In the genomic region with DNA sequence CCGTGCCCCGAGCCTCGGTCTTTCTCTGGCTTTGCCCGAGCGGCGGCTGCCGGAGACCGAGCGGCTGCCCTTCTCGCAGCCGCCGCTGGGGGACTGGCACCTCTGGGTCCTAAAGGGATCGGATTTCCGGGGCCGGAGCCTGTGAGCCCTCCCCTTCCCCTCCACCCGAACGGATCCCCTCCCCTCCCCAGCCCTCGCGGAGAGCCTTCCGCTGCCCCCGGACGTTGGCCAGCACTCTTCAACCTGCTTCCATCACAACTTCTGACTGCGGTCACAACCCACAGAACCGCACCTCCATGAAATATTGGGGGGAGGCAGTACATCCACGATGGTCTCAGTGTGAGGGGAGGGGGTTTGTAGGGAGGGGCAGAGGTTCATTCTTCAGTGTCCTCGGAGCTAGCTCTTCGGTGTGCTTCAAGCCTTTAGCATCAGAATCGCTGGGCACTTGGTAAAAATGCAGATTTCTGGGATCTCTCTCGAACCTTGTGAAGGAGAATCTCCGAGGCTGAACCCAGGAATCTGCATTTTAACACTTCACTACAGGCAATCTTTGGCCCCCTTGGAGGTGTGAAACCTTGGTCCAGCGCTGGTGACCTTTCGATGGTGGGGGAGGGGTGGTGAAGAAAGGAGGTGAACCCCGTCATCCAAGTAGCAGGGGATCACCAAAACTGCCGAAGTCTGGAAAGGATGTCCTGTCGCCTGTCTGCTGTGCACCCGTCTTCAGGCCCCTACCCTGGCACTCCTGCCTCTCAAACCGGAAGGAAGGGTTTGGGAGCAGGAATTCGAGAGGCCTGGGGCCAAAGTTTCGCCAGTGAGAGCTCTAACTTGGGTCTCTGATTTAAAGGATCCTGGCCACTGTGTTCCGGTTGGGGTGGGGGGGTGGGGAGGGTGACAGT, we compare ENCODE assay signal across 8 cellular contexts. TPM values are rescaled to one million over a fixed set of nuclear protein-coding genes. Genes with fewer than 3 reads are reported as not detected.
DNase-seq lines count a peak whose midpoint lies in the region; ATAC-seq lines count a peak whose summit lies in the region.

No MANE protein-coding gene starts in this region.

- H3K27me3 ChIP-seq in effector memory CD4-positive, alpha-beta T cell (replicated peaks; ENCODE audit: control insufficient read depth, insufficient read depth, low read length, poor library complexity, severe bottlenecking), result no peaks in the 10 kb centered on the region
- H3K27me3 ChIP-seq in mesenchymal stem cell (ENCODE audit: control insufficient read depth in 1 of 2, insufficient read depth in 1 of 2, low read length in 2 of 2), result no peaks in the 10 kb centered on the region

- H3K4ac ChIP-seq in mesenchymal stem cell (ENCODE audit: low read depth in 1 of 2, low read length in 2 of 2), result peak overlapping the region; percentile 90 to 95

- peak overlapping the region; percentile 90 for H3K9ac ChIP-seq in mesenchymal stem cell (ENCODE audit: low read length)

- peak overlapping the region in 1 of 2 experiments; percentile 13 for H3K23ac ChIP-seq in mesenchymal stem cell (ENCODE audit: low read length in 2 of 2)

- H3K14ac ChIP-seq in mesenchymal stem cell (ENCODE audit: low read length in 2 of 2), result peak overlapping the region in 1 of 2 experiments; percentile 87

- H3K4me2 ChIP-seq in mesenchymal stem cell (ENCODE audit: low read length, poor library complexity, severe bottlenecking), result peak overlapping the region; percentile 88

- H2BK5ac ChIP-seq in mesenchymal stem cell (ENCODE audit: low read depth, low read length, poor library complexity, severe bottlenecking), result peak overlapping the region; percentile 69

- H3K36me3 ChIP-seq in effector memory CD4-positive, alpha-beta T cell (ENCODE audit: control insufficient read depth, insufficient read depth, low read length), result no peaks in the 10 kb centered on the region
- peaks cover 0 to 10% of the 10 kb centered on the region in 2 experiments for H3K36me3 ChIP-seq in mesenchymal stem cell (ENCODE audit: control insufficient read depth in 1 of 2, insufficient read depth in 2 of 2, low read depth in 1 of 2, low read length in 2 of 2)

- WGBS in mesenchymal stem cell, result 1% methylated on average over 31 of the region's 40 CpGs

- no peak overlapping the region for H2AFZ ChIP-seq in mesenchymal stem cell (ENCODE audit: low read depth, low read length)

- H3K4me3 ChIP-seq in effector memory CD4-positive, alpha-beta T cell (ENCODE audit: insufficient read depth, low read depth, low read length, poor library complexity, severe bottlenecking), result peak overlapping the region; percentile 46
- peak overlapping the region; percentile 84 to 88 for H3K4me3 ChIP-seq in mesenchymal stem cell (ENCODE audit: insufficient read depth in 1 of 2, low read depth in 1 of 2, low read length in 2 of 2)

- H3K27ac ChIP-seq in effector memory CD4-positive, alpha-beta T cell (ENCODE audit: insufficient read depth, low read length, poor library complexity, severe bottlenecking), result peak overlapping the region; percentile 86
- H3K27ac ChIP-seq in mesenchymal stem cell (ENCODE audit: low read length, poor library complexity, severe bottlenecking), result peak overlapping the region; percentile 96

- peak overlapping the region; percentile 82 for H2BK15ac ChIP-seq in mesenchymal stem cell (ENCODE audit: low read depth, poor library complexity, severe bottlenecking)

- H4K8ac ChIP-seq in mesenchymal stem cell (ENCODE audit: low read length), result peak overlapping the region; percentile 89

- peak overlapping the region; percentile 94 for H4K91ac ChIP-seq in mesenchymal stem cell (ENCODE audit: low read length)

- DNase-seq in AG20443 (ENCODE audit: low spot score) (peak; percentile 94), NCI-H82 (lab: John Stamatoyannopoulos, UW) (peak; percentile 97), mesenchymal stem cell (peak; percentile 96)
- DNase-seq in activated CD8-positive, alpha-beta memory T cell treated with anti-CD3 and anti-CD28 coated beads for 48 hours (ENCODE audit: low read depth in 2 of 3, low spot score in 2 of 3), result peak; percentile 68 to 78 (median 75)
- peak; percentile 76 to 83 (median 76) for DNase-seq in effector memory CD4-positive, alpha-beta T cell
- DNase-seq in stimulated activated CD4-positive, alpha-beta T cell treated with anti-CD3 and anti-CD28 coated beads, TNF-alpha, amount 100 ng/mL, for 48 hours (ENCODE audit: low read depth in 3 of 3), result peak; percentile 75 to 88 (median 78)

- H2AK5ac ChIP-seq in mesenchymal stem cell (ENCODE audit: low read length, severe bottlenecking), result peak overlapping the region; percentile 91

- peak overlapping the region; percentile 89 to 99 for H2BK12ac ChIP-seq in mesenchymal stem cell (ENCODE audit: low read length in 2 of 2)

- H2BK120ac ChIP-seq in mesenchymal stem cell (ENCODE audit: low read depth, low read length), result peak overlapping the region; percentile 96

- ATAC-seq in GM19025 (IDR thresholded peaks at IDR 0.05; ENCODE audit: low read depth, unreplicated experiment) (peak; percentile 37), HG03558 (IDR thresholded peaks at IDR 0.05; ENCODE audit: extremely low read depth, unreplicated experiment) (peak; percentile 29)

- H3K18ac ChIP-seq in mesenchymal stem cell (ENCODE audit: low read depth in 1 of 2, low read length in 2 of 2), result peak overlapping the region; percentile 93 to 99

- H3K79me1 ChIP-seq in mesenchymal stem cell (replicated peaks; ENCODE audit: low read length, poor library complexity, severe bottlenecking), result no peaks in the 10 kb centered on the region

- no peaks in the 10 kb centered on the region for H3K9me3 ChIP-seq in effector memory CD4-positive, alpha-beta T cell (ENCODE audit: control insufficient read depth, low read length)
- no peaks in the 10 kb centered on the region for H3K9me3 ChIP-seq in mesenchymal stem cell (ENCODE audit: control insufficient read depth, low read length)

- H3K4me1 ChIP-seq in effector memory CD4-positive, alpha-beta T cell (ENCODE audit: control insufficient read depth, insufficient read depth, low read length, poor library complexity, severe bottlenecking), result peaks cover 38% of the 10 kb centered on the region
- peaks cover 37% of the 10 kb centered on the region for H3K4me1 ChIP-seq in mesenchymal stem cell (ENCODE audit: control insufficient read depth, insufficient read depth, low read depth, low read length)

RNA-seq across cellular contexts. Expression of gene PPP1R9B, which starts 0.8 kb away (rescaled TPM):
- polyA plus RNA-seq in mesenchymal stem cell (2013, experiment 1 of 2), result 34.9 TPM
- polyA plus RNA-seq in mesenchymal stem cell (2013, experiment 2 of 2), result 33.0 TPM

RNA-seq across cellular contexts. Expression of gene SGCA, which starts 14.5 kb away (rescaled TPM):
- 0.14 TPM for polyA plus RNA-seq in mesenchymal stem cell (2013, experiment 1 of 2)
- polyA plus RNA-seq in mesenchymal stem cell (2013, experiment 2 of 2), result 0.08 TPM

RNA-seq across cellular contexts. Expression of gene SAMD14, which starts 21.3 kb away (rescaled TPM):
- 17.9 TPM for polyA plus RNA-seq in mesenchymal stem cell (2013, experiment 1 of 2)
- polyA plus RNA-seq in mesenchymal stem cell (2013, experiment 2 of 2), result 17.2 TPM

RNA-seq across cellular contexts. Expression of gene COL1A1, which starts 50.1 kb away (rescaled TPM):
- polyA plus RNA-seq in mesenchymal stem cell (2013, experiment 1 of 2), result 4,381 TPM
- polyA plus RNA-seq in mesenchymal stem cell (2013, experiment 2 of 2), result 4,150 TPM

RNA-seq across cellular contexts. Expression of gene PDK2, which starts 56.1 kb away (rescaled TPM):
- 43.1 TPM for polyA plus RNA-seq in mesenchymal stem cell (2013, experiment 1 of 2)
- polyA plus RNA-seq in mesenchymal stem cell (2013, experiment 2 of 2), result 39.6 TPM

Comparison
In these comparisons a context has a peak if more than half of its experiments do, and no peak if none do; other contexts are left out.
1. Peak in every context shown above with its lines: DNase-seq, ATAC-seq, H3K4me3 ChIP-seq and H3K27ac ChIP-seq.